In the genomic region with DNA sequence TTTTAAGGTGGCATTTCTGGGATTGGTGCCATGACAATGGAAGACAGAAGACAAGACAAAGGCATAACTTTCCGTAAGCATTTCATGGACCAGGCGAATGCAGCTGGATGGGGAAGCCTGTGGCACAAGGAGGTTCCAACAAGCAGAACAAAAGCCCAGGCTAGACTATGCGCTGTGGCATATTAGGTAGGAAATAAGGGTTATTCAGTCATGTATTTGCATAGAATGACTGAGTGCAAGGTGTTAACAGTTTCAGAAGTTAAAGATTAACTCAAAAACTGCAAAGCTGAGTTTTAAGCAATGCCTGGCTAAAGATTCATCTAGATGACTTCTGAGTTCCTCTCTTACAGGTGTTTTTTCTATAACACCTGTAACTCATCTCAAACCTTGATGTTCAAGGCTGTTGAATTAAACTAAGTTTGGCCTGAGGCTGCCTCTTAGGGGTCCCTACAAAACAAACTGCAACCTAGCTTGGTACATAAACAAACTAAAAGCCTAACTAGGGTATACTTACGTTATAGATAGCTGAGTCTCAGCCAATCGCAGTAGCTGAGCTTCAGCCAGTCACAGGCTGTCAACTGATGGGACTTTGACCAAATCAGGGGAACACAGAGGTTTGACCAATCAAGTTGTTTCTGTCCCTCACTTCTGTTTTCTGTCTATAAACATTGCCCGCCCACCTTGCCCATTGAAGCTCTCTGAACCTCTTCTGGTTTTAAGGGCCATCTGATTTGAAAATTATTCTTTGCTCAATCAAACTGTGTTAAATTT, we compare ENCODE assay signal across 11 cellular contexts. TPM values are rescaled to one million over a fixed set of nuclear protein-coding genes. Genes with fewer than 3 reads are reported as not detected.
DNase-seq lines count a peak whose midpoint lies in the region; ATAC-seq and TF ChIP-seq lines count a peak whose summit lies in the region.
"Had no signal": no experiment of that assay in that cellular context is flagged by ENCODE, and none has a peak within 500 bp of the region (broad histone marks: within the 10 kb centered on the region; RNA-seq: fewer than 3 reads in every experiment).

No MANE protein-coding gene starts in this region.

- POLR2A ChIA-PET in GM10248 (lab: Yijun Ruan, JAX): no interaction called here

- H3K9me3 Mint-ChIP-seq in activated T-cell treated with anti-CD3 and anti-CD28 coated beads, Interleukin-2, amount 50 U/mL, for 4 hours: no peaks in the 10 kb centered on the region
- H3K9me3 Mint-ChIP-seq: activated naive CD4-positive, alpha-beta T cell treated with anti-CD3 and anti-CD28 coated beads for 36 hours; WTC11 had no signal

- H3K27me3 ChIP-seq in kidney epithelial cell (ENCODE audit: control insufficient read depth, insufficient read depth, low read length): no peaks in the 10 kb centered on the region
- H3K27me3 ChIP-seq: Peyer's patch had no signal

- CTCF ChIA-PET in GM10248 (lab: Yijun Ruan, JAX): interaction anchor here (0.9 to 4.1 kb wide), 10 partner anchors 8 to 434 kb away, joined by 3 to 15 read pairs (median 3); no protein-coding TSS in a partner anchor

- TF ChIP-seq CTCF in GM10248 (IDR thresholded peaks at IDR 0.05; ENCODE audit: control extremely low read depth, extremely low read depth, low read depth, missing control alignments) (no peak), kidney epithelial cell (IDR thresholded peaks at IDR 0.05; ENCODE audit: insufficient read depth, low read length, poor library complexity, severe bottlenecking) (no peak)

- DNase-seq in GM10248 (ENCODE audit: extremely low spot score) (peak; percentile 20), kidney epithelial cell (ENCODE audit: low read depth) (peak; percentile 43), globus pallidus (ENCODE audit: low spot score) (no peak), NCI-H1694 treated with DMSO at 0.1 percent for 48 hours (lab: John Stamatoyannopoulos, UW) (no peak)
- no peak for DNase-seq in activated T-cell treated with anti-CD3 and anti-CD28 coated beads, Interleukin-2, amount 50 U/mL, for 4 hours
- no peak for DNase-seq in activated T-cell treated with anti-CD3 and anti-CD28 coated beads, Interleukin-2, amount 50 U/mL, for 48 hours
- DNase-seq: Peyer's patch had no signal

- no peaks in the 10 kb centered on the region for H3K4me1 Mint-ChIP-seq in activated T-cell treated with anti-CD3 and anti-CD28 coated beads, Interleukin-2, amount 50 U/mL, for 4 hours (ENCODE audit: low read depth)

- no peak overlapping the region for H3K4me3 ChIP-seq in kidney epithelial cell (ENCODE audit: low read depth, low read length)
- H3K4me3 ChIP-seq: Peyer's patch had no signal

- no peaks in the 10 kb centered on the region for H3K36me3 ChIP-seq in kidney epithelial cell (ENCODE audit: control insufficient read depth, insufficient read depth, low read length)

- ATAC-seq in GM21447 (IDR thresholded peaks at IDR 0.05; ENCODE audit: unreplicated experiment): peak; percentile 57
- ATAC-seq in HG03139 (IDR thresholded peaks at IDR 0.05; ENCODE audit: unreplicated experiment): peak; percentile 60
- no peak for ATAC-seq in activated T-cell treated with anti-CD3 and anti-CD28 coated beads, Interleukin-2, amount 50 U/mL, for 4 hours

- H3K27me3 Mint-ChIP-seq in activated T-cell treated with anti-CD3 and anti-CD28 coated beads, Interleukin-2, amount 50 U/mL, for 4 hours (ENCODE audit: low read depth): peaks cover 14% of the 10 kb centered on the region

- H3K4me3 Mint-ChIP-seq in activated T-cell treated with anti-CD3 and anti-CD28 coated beads, Interleukin-2, amount 50 U/mL, for 4 hours: no peak overlapping the region
- H3K4me3 Mint-ChIP-seq: activated naive CD4-positive, alpha-beta T cell treated with anti-CD3 and anti-CD28 coated beads for 36 hours; WTC11 had no signal

- H3K36me3 Mint-ChIP-seq in activated T-cell treated with anti-CD3 and anti-CD28 coated beads, Interleukin-2, amount 50 U/mL, for 4 hours (ENCODE audit: insufficient read depth): no peaks in the 10 kb centered on the region

RNA-seq across cellular contexts. Expression of gene PLBD1, which starts 52.2 kb away (rescaled TPM):
- total RNA-seq in kidney epithelial cell: 6.3 and 6.6 TPM in 2 replicates
- under 1 TPM in 2 of 3 donors, not detected in 1; 0.13 to 0.43 TPM for total RNA-seq in activated T-cell treated with anti-CD3 and anti-CD28 coated beads, Interleukin-2, amount 50 U/mL, for 4 hours
- total RNA-seq: activated naive CD4-positive, alpha-beta T cell treated with anti-CD3 and anti-CD28 coated beads for 36 hours had no signal

Comparison
In these comparisons a context has a peak if more than half of its experiments do, and no peak if none do; other contexts are left out.
1. DNase-seq: peak in GM10248 (single experiment) and kidney epithelial cell (single experiment); none in globus pallidus (single experiment), NCI-H1694 treated with DMSO at 0.1 percent for 48 hours (single experiment), activated T-cell treated with anti-CD3 and anti-CD28 coated beads, Interleukin-2, amount 50 U/mL, for 4 hours (single experiment) and activated T-cell treated with anti-CD3 and anti-CD28 coated beads, Interleukin-2, amount 50 U/mL, for 48 hours (0 of 2).
2. ATAC-seq: peak in GM21447 (single experiment) and HG03139 (single experiment); none in activated T-cell treated with anti-CD3 and anti-CD28 coated beads, Interleukin-2, amount 50 U/mL, for 4 hours (0 of 2).